Comparison of ENCODE assay signal across 15 cellular contexts in genomic region chr13:35763060-35763804, GRCh38.
DNase-seq lines count a peak whose midpoint lies in the region; ATAC-seq, FAIRE-seq and TF ChIP-seq lines count a peak whose summit lies in the region.
"Had no signal": no experiment of that assay in that cellular context is flagged by ENCODE, and none has a peak within 500 bp of the region (broad histone marks: within the 10 kb centered on the region; RNA-seq: fewer than 3 reads in every experiment).

No MANE protein-coding gene starts in this region.

- H2AFZ ChIP-seq in HepG2 (ENCODE audit: low read length), result no peak overlapping the region

- H3K9ac ChIP-seq in HepG2 (ENCODE audit: insufficient read depth, low read depth, low read length) (no peak overlapping the region), endodermal cell (ENCODE audit: extremely low read depth, low read length, poor library complexity, severe bottlenecking) (no peak overlapping the region)

- peaks cover 21% of the 10 kb centered on the region for H3K9me3 ChIP-seq in HepG2 (ENCODE audit: low read length)
- H3K9me3 ChIP-seq in right lobe of liver, result no peaks in the 10 kb centered on the region
- H3K9me3 ChIP-seq in naive thymus-derived CD4-positive, alpha-beta T cell (ENCODE audit: control insufficient read depth in 2 of 3, low read length in 3 of 3), result no peaks in the 10 kb centered on the region
- H3K9me3 ChIP-seq in endodermal cell (ENCODE audit: control insufficient read depth, low read length), result peaks cover 10% of the 10 kb centered on the region

- no peaks in the 10 kb centered on the region for H3K4me1 Mint-ChIP-seq in naive thymus-derived CD4-positive, alpha-beta T cell
- no peaks in the 10 kb centered on the region for H3K4me1 Mint-ChIP-seq in activated T-helper 2 cell treated with anti-CD3 and anti-CD28 coated beads, Interferon-gamma antibody, Interleukin-2, Interleukin-4, amounts not matched to agents 10 μg/mL and 5 μg/mL and 100 μg/mL, durations not matched to agents 14 hours and 24 hours and 36 hours (ENCODE audit: low read depth)
- peaks cover 15% of the 10 kb centered on the region for H3K4me1 Mint-ChIP-seq in endodermal cell
- H3K4me1 Mint-ChIP-seq: CD14-positive monocyte had no signal

- CTCF ChIA-PET in HepG2 (lab: Yijun Ruan, JAX; ENCODE audit: low intra/inter-chr PET ratio, low total read pairs), result no interaction called here
- CTCF ChIA-PET in naive thymus-derived CD4-positive, alpha-beta T cell (lab: Charles Lee), result no interaction called here

- H3K27me3 ChIP-seq in HepG2 (ENCODE audit: control insufficient read depth in 1 of 2, insufficient read depth in 2 of 2, low read length in 2 of 2) (no peaks in the 10 kb centered on the region; a peak in 1 of 5 replicates), right lobe of liver (no peaks in the 10 kb centered on the region), bronchial epithelial cell (ENCODE audit: control insufficient read depth, insufficient read depth, low read length) (no peaks in the 10 kb centered on the region), endodermal cell (ENCODE audit: control insufficient read depth, insufficient read depth, low read length, poor library complexity, severe bottlenecking) (no peaks in the 10 kb centered on the region)
- H3K27me3 ChIP-seq in naive thymus-derived CD4-positive, alpha-beta T cell (ENCODE audit: control insufficient read depth in 2 of 2, insufficient read depth in 2 of 2, low read length in 2 of 2), result no peaks in the 10 kb centered on the region

- TF ChIP-seq EP300 in HepG2 (IDR thresholded peaks at IDR 0.05; ENCODE audit: low read depth in 2 of 2, low read length in 2 of 2) (no peak), HepG2 (CRISPR knock-in tag; IDR thresholded peaks at IDR 0.05; ENCODE audit: borderline replicate concordance) (no peak)

- 69% methylated on average over 5 of the region's 5 CpGs for WGBS in HepG2 (ENCODE audit: low lambda C conversion rate)
- WGBS in right lobe of liver (ENCODE audit: insufficient coverage, low coverage, low lambda C conversion rate, missing lambda C conversion rate), result 71% methylated on average over 5 of the region's 5 CpGs
- WGBS in endodermal cell (ENCODE audit: insufficient coverage in 1 of 2, insufficient read length in 1 of 2), 2 experiments, result 72 to 95% methylated on average over 4 to 5 of the region's 5 CpGs

- H3K27ac ChIP-seq in HepG2 (ENCODE audit: extremely low read length, insufficient read depth, low read length) (no peak overlapping the region), right lobe of liver (no peak overlapping the region), endodermal cell (ENCODE audit: low read depth, low read length) (no peak overlapping the region)
- no peak overlapping the region for H3K27ac ChIP-seq in naive thymus-derived CD4-positive, alpha-beta T cell (ENCODE audit: low read depth, low read length)
- H3K27ac ChIP-seq: 22Rv1 had no signal

- H3K36me3 ChIP-seq in HepG2 (replicated peaks in 1 of 2; ENCODE audit: control insufficient read depth in 1 of 2, insufficient read depth in 2 of 2, low read length in 2 of 2) (no peaks in the 10 kb centered on the region), right lobe of liver (no peaks in the 10 kb centered on the region), bronchial epithelial cell (ENCODE audit: control insufficient read depth, insufficient read depth, low read length) (no peaks in the 10 kb centered on the region), endodermal cell (ENCODE audit: control insufficient read depth, insufficient read depth, low read length) (no peaks in the 10 kb centered on the region)
- no peaks in the 10 kb centered on the region for H3K36me3 ChIP-seq in naive thymus-derived CD4-positive, alpha-beta T cell (ENCODE audit: control insufficient read depth in 2 of 3, insufficient read depth in 3 of 3, low read length in 3 of 3)

- H3K27me3 Mint-ChIP-seq in naive thymus-derived CD4-positive, alpha-beta T cell, result no peaks in the 10 kb centered on the region
- H3K27me3 Mint-ChIP-seq in activated T-helper 2 cell treated with anti-CD3 and anti-CD28 coated beads, Interferon-gamma antibody, Interleukin-2, Interleukin-4, amounts not matched to agents 10 μg/mL and 5 μg/mL and 100 μg/mL, durations not matched to agents 14 hours and 24 hours and 36 hours (ENCODE audit: low read depth), result no peaks in the 10 kb centered on the region
- H3K27me3 Mint-ChIP-seq in endodermal cell (ENCODE audit: insufficient read depth), result peaks cover 7% of the 10 kb centered on the region

- intact Hi-C loops in HepG2 (cut with micrococcal nuclease; ENCODE audit: unreplicated experiment) (no loop called here), right lobe of liver (cut with DNase I) (no loop called here)
- intact Hi-C loops in naive thymus-derived CD4-positive, alpha-beta T cell (cut with micrococcal nuclease), result no loop called here
- intact Hi-C loops in activated T-helper 2 cell treated with anti-CD3 and anti-CD28 coated beads, Interferon-gamma antibody, Interleukin-2, Interleukin-4, amounts not matched to agents 10 μg/mL and 5 μg/mL and 100 μg/mL, durations not matched to agents 14 hours and 24 hours and 36 hours (cut with micrococcal nuclease), result no loop called here

- H3K4me1 ChIP-seq in HepG2 (ENCODE audit: insufficient read depth, low read length) (no peaks in the 10 kb centered on the region), right lobe of liver (no peaks in the 10 kb centered on the region), endodermal cell (ENCODE audit: control insufficient read depth, insufficient read depth, low read length) (peaks cover 17% of the 10 kb centered on the region)
- H3K4me1 ChIP-seq in naive thymus-derived CD4-positive, alpha-beta T cell (ENCODE audit: control insufficient read depth in 2 of 2, insufficient read depth in 2 of 2, low read length in 2 of 2), result no peaks in the 10 kb centered on the region

- no peak for DNase-seq in HepG2 (ENCODE audit: low spot score)
- no peak for DNase-seq in right lobe of liver
- no peak for DNase-seq in bronchial epithelial cell (ENCODE audit: low read depth)
- no peak for DNase-seq in naive thymus-derived CD4-positive, alpha-beta T cell
- no peak for DNase-seq in activated T-helper 2 cell treated with anti-CD3 and anti-CD28 coated beads, Interferon-gamma antibody, Interleukin-2, Interleukin-4, amounts not matched to agents 10 μg/mL and 5 μg/mL and 100 μg/mL, durations not matched to agents 14 hours and 24 hours and 36 hours (ENCODE audit: low spot score)
- DNase-seq in endodermal cell, result no peak
- DNase-seq: CD8-positive, alpha-beta T cell; COR-L47; DND-41; GDM1; HCEC 1CT had no signal

- H3K4me2 ChIP-seq in HepG2 (ENCODE audit: low read depth, low read length), result no peak overlapping the region

- H3K4me3 Mint-ChIP-seq in naive thymus-derived CD4-positive, alpha-beta T cell, result no peak overlapping the region
- H3K4me3 Mint-ChIP-seq in activated T-helper 2 cell treated with anti-CD3 and anti-CD28 coated beads, Interferon-gamma antibody, Interleukin-2, Interleukin-4, amounts not matched to agents 10 μg/mL and 5 μg/mL and 100 μg/mL, durations not matched to agents 14 hours and 24 hours and 36 hours (ENCODE audit: low read depth), result no peak overlapping the region
- no peak overlapping the region for H3K4me3 Mint-ChIP-seq in endodermal cell
- H3K4me3 Mint-ChIP-seq: CD14-positive monocyte; CD8-positive, alpha-beta T cell had no signal

- in situ Hi-C loops in HepG2 (cut with HindIII; ENCODE audit: extremely low pct_ligation_motif_present, low pct_unique_long_range_greater_than_20kb), result no loop called here

- TF ChIP-seq POLR2A in HepG2 (IDR thresholded peaks at IDR 0.05; ENCODE audit: insufficient read depth in 1 of 2, low read depth in 2 of 2, low read length in 2 of 2) (no peak), right lobe of liver (IDR thresholded peaks at IDR 0.05) (no peak)

- H3K4me3 ChIP-seq in HepG2 (replicated peaks in 1 of 3; ENCODE audit: insufficient read depth in 1 of 3, low read depth in 2 of 3, low read length in 3 of 3) (no peak overlapping the region), right lobe of liver (no peak overlapping the region), bronchial epithelial cell (ENCODE audit: low read depth, low read length) (no peak overlapping the region), endodermal cell (ENCODE audit: low read length) (no peak overlapping the region)
- no peak overlapping the region for H3K4me3 ChIP-seq in naive thymus-derived CD4-positive, alpha-beta T cell (ENCODE audit: low read length)

- BruUV-seq in HepG2 (replicated peaks; lab: Mats Ljungman, UMichigan), result no TSS peak

- POLR2A ChIA-PET in HepG2 (lab: Yijun Ruan, JAX), result no interaction called here
- POLR2A ChIA-PET in naive thymus-derived CD4-positive, alpha-beta T cell (lab: Charles Lee), result no interaction called here

- H3K9me3 Mint-ChIP-seq in naive thymus-derived CD4-positive, alpha-beta T cell, result peaks cover 0 to 9% (median 4%) of the 10 kb centered on the region in 11 donors
- H3K9me3 Mint-ChIP-seq in activated T-helper 2 cell treated with anti-CD3 and anti-CD28 coated beads, Interferon-gamma antibody, Interleukin-2, Interleukin-4, amounts not matched to agents 10 μg/mL and 5 μg/mL and 100 μg/mL, durations not matched to agents 14 hours and 24 hours and 36 hours, result peaks cover 10% of the 10 kb centered on the region
- peaks cover 8% of the 10 kb centered on the region for H3K9me3 Mint-ChIP-seq in endodermal cell

- H4K20me1 ChIP-seq in HepG2 (ENCODE audit: insufficient read depth, low read length), result no peaks in the 10 kb centered on the region

- no peak overlapping the region for H3K27ac Mint-ChIP-seq in naive thymus-derived CD4-positive, alpha-beta T cell
- no peak overlapping the region for H3K27ac Mint-ChIP-seq in activated T-helper 2 cell treated with anti-CD3 and anti-CD28 coated beads, Interferon-gamma antibody, Interleukin-2, Interleukin-4, amounts not matched to agents 10 μg/mL and 5 μg/mL and 100 μg/mL, durations not matched to agents 14 hours and 24 hours and 36 hours
- no peak overlapping the region for H3K27ac Mint-ChIP-seq in endodermal cell
- H3K27ac Mint-ChIP-seq: CD14-positive monocyte; CD8-positive, alpha-beta T cell had no signal

- ATAC-seq in HepG2 (no peak), right lobe of liver (no peak), HG02870 (IDR thresholded peaks at IDR 0.05; ENCODE audit: unreplicated experiment) (no peak), HG03565 (IDR thresholded peaks at IDR 0.05; ENCODE audit: unreplicated experiment) (no peak)
- peak; percentile 18 for ATAC-seq in naive thymus-derived CD4-positive, alpha-beta T cell
- ATAC-seq: CD8-positive, alpha-beta T cell had no signal

- FAIRE-seq in HepG2 (lab: Jason Lieb, UNC), result peak; percentile 55
- peak; percentile 95 for FAIRE-seq in bronchial epithelial cell (lab: Jason Lieb, UNC)

- TF ChIP-seq CTCF in HepG2 (CRISPR knock-in tag; IDR thresholded peaks at IDR 0.05), result no peak
- TF ChIP-seq CTCF in right lobe of liver (IDR thresholded peaks at IDR 0.05), result no peak
- TF ChIP-seq CTCF in bronchial epithelial cell (IDR thresholded peaks at IDR 0.05; ENCODE audit: insufficient read depth, low read length, severe bottlenecking), result no peak
- no peak for TF ChIP-seq CTCF in endodermal cell (conservative IDR thresholded peaks at IDR 0.05)

- H3K79me2 ChIP-seq in HepG2 (ENCODE audit: insufficient read depth, low read length), result no peaks in the 10 kb centered on the region

- TF ChIP-seq RAD21 in HepG2 (CRISPR knock-in tag; IDR thresholded peaks at IDR 0.05), result no peak

- no peaks in the 10 kb centered on the region for H3K36me3 Mint-ChIP-seq in naive thymus-derived CD4-positive, alpha-beta T cell
- H3K36me3 Mint-ChIP-seq in activated T-helper 2 cell treated with anti-CD3 and anti-CD28 coated beads, Interferon-gamma antibody, Interleukin-2, Interleukin-4, amounts not matched to agents 10 μg/mL and 5 μg/mL and 100 μg/mL, durations not matched to agents 14 hours and 24 hours and 36 hours (ENCODE audit: low read depth), result no peaks in the 10 kb centered on the region
- no peaks in the 10 kb centered on the region for H3K36me3 Mint-ChIP-seq in endodermal cell (ENCODE audit: low read depth)
- H3K36me3 Mint-ChIP-seq: CD14-positive monocyte; CD8-positive, alpha-beta T cell had no signal
